Comparison of ENCODE assay signal across 1 cellular context in genomic region chr10:62844280-62845011, GRCh38.
A peak's percentile ranks its signal among the peaks of the same experiment; 100 is the strongest.
TF ChIP-seq lines count a peak whose summit lies in the region.

No MANE protein-coding gene starts in this region.

TF ChIP-seq in GM12878, 131 proteins besides CTCF, POLR2A, EP300 and RAD21:
- 0 out of 2 replicates have a peak, but pooled peaks have one; percentile 10 for TF ChIP-seq ATF7 (IDR thresholded peaks at IDR 0.05; ENCODE audit: low read depth)
- 0 out of 2 replicates have a peak, but pooled peaks have one; percentile 7 for TF ChIP-seq IKZF1 (conservative IDR thresholded peaks at IDR 0.05)
- TF ChIP-seq CHD1 (IDR thresholded peaks at IDR 0.05; ENCODE audit: low read depth, low read length), result no peak
- no peak for TF ChIP-seq RELA (IDR thresholded peaks at IDR 0.05; ENCODE audit: borderline replicate concordance, partially characterized antibody)
- no peak for TF ChIP-seq CBX3 (IDR thresholded peaks at IDR 0.05; ENCODE audit: borderline replicate concordance, low read depth)
- TF ChIP-seq CBX5 (IDR thresholded peaks at IDR 0.05; ENCODE audit: low read depth), result no peak
- TF ChIP-seq RB1 (IDR thresholded peaks at IDR 0.05; ENCODE audit: borderline replicate concordance), result no peak
- TF ChIP-seq REST (IDR thresholded peaks at IDR 0.05; ENCODE audit: low read depth, low read length), result no peak
- no peak for TF ChIP-seq YY1 (IDR thresholded peaks at IDR 0.05; ENCODE audit: low read depth, low read length)
- TF ChIP-seq NKRF (conservative IDR thresholded peaks at IDR 0.05), result no peak
- TF ChIP-seq GATAD2B (conservative IDR thresholded peaks at IDR 0.05; ENCODE audit: low read depth), result no peak
- TF ChIP-seq ZNF592 (IDR thresholded peaks at IDR 0.05), result no peak
- no peak for TF ChIP-seq IRF3 (IDR thresholded peaks at IDR 0.05)
TF ChIP-seq in GM12878: peak in this region for 2.
